Comparison of ENCODE assay signal across 19 cellular contexts in the genomic region with DNA sequence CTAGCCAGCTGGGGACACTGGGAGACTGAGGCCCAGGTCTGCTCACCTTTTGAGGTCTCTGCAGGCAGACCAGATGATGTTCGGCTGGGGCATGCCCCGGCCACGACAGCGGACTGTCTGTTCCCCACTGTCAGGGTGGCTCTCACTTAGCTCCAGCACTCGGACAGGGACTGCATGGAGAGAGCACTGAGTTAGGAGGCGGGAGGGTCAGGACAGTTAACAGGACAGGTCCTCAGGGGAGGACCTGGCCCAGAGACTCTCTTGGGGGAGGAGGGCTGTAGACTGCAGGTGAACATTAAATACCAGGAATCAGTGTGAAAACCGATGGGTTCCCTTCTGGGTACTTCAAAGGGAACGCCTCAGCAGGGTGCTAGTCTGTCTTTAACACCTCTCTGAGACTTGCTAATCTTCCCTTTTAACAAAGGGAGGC. TPM values are rescaled to one million over a fixed set of nuclear protein-coding genes. Genes with fewer than 3 reads are reported as not detected.
DNase-seq lines count a peak whose midpoint lies in the region; ATAC-seq and TF ChIP-seq lines count a peak whose summit lies in the region.
"Had no signal": no experiment of that assay in that cellular context is flagged by ENCODE, and none has a peak within 500 bp of the region (broad histone marks: within the 10 kb centered on the region; RNA-seq: fewer than 3 reads in every experiment).

No MANE protein-coding gene starts in this region.

- TF ChIP-seq POLR2A in uterus (IDR thresholded peaks at IDR 0.05): no peak

- TF ChIP-seq CTCF in left ventricle myocardium inferior (IDR thresholded peaks at IDR 0.05; ENCODE audit: borderline replicate concordance) (no peak), left lung (IDR thresholded peaks at IDR 0.05) (no peak), uterus (IDR thresholded peaks at IDR 0.05) (no peak), foreskin keratinocyte (conservative IDR thresholded peaks at IDR 0.05) (no peak)

- H3K36me3 ChIP-seq in left ventricle myocardium inferior: peaks cover 44% of the 10 kb centered on the region
- H3K36me3 ChIP-seq in left lung: peaks cover 0 to 3% of the 10 kb centered on the region in 2 donors
- H3K36me3 ChIP-seq in uterus: no peaks in the 10 kb centered on the region
- H3K36me3 ChIP-seq: thyroid gland had no signal

- intact Hi-C loops in left ventricle myocardium inferior (cut with micrococcal nuclease) (no loop called here), cardiac septum (cut with DNase I) (loop anchor here (1.0 to 10.0 kb wide), 2 partner anchors 88 to 224 kb away; a partner anchor contains a TSS), left lung (cut with DNase I) (no loop called here), uterus (cut with DNase I; ENCODE audit: low total_unique reads) (loop anchor here (5.0 kb wide), 1 partner anchor 87 kb away; no protein-coding TSS in a partner anchor)
- intact Hi-C loops in dendritic cell treated with granulocyte-macrophage colony-stimulating factor and Interleukin-4, amounts not matched to agents 40 ng/mL and 50 ng/mL, for 4 days (cut with micrococcal nuclease): loop anchor here (1.0 to 10.0 kb wide), 2 partner anchors 88 to 224 kb away; a partner anchor contains a TSS
- intact Hi-C loops in activated CD4-positive, alpha-beta T cell treated with anti-CD3 and anti-CD28 coated beads for 36 hours (cut with DNase I, micrococcal nuclease): loop anchor here (1.0 kb wide), 3 partner anchors 88 to 306 kb away; no protein-coding TSS in a partner anchor

- no peak overlapping the region for H3K4me3 Mint-ChIP-seq in dendritic cell treated with granulocyte-macrophage colony-stimulating factor and Interleukin-4, amounts not matched to agents 40 ng/mL and 50 ng/mL, for 4 days
- no peak overlapping the region for H3K4me3 Mint-ChIP-seq in activated CD4-positive, alpha-beta T cell treated with anti-CD3 and anti-CD28 coated beads for 36 hours
- H3K4me3 Mint-ChIP-seq: activated naive CD8-positive, alpha-beta T cell treated with anti-CD3 and anti-CD28 coated beads, Interleukin-2, amount 10 ng/mL, durations not matched to agents 7 days and 5 days; CD4-positive, CD25-positive, alpha-beta regulatory T cell; stimulated activated effector memory CD8-positive, alpha-beta T cell treated with anti-CD3 and anti-CD28 coated beads, Interleukin-12 subunit alpha, Interleukin-12 subunit beta, amount 100 ng/mL, for 72 hours; T-cell had no signal

- H3K4me3 ChIP-seq in left ventricle myocardium inferior (no peak overlapping the region), left lung (no peak overlapping the region), uterus (no peak overlapping the region)
- H3K4me3 ChIP-seq: thyroid gland had no signal

- POLR2A ChIA-PET in activated CD4-positive, alpha-beta T cell treated with anti-CD3 and anti-CD28 coated beads for 36 hours (lab: Charles Lee): no interaction called here

- peak; percentile 5 for ATAC-seq in left lung
- ATAC-seq in foreskin keratinocyte: no peak
- ATAC-seq in activated CD4-positive, alpha-beta T cell treated with anti-CD3 and anti-CD28 coated beads for 36 hours: no peak

- H3K36me3 Mint-ChIP-seq in dendritic cell treated with granulocyte-macrophage colony-stimulating factor and Interleukin-4, amounts not matched to agents 40 ng/mL and 50 ng/mL, for 4 days (ENCODE audit: low read depth): no peaks in the 10 kb centered on the region
- no peaks in the 10 kb centered on the region for H3K36me3 Mint-ChIP-seq in activated CD4-positive, alpha-beta T cell treated with anti-CD3 and anti-CD28 coated beads for 36 hours (ENCODE audit: low read depth)
- H3K36me3 Mint-ChIP-seq: CD4-positive, CD25-positive, alpha-beta regulatory T cell; stimulated activated effector memory CD8-positive, alpha-beta T cell treated with anti-CD3 and anti-CD28 coated beads, Interleukin-12 subunit alpha, Interleukin-12 subunit beta, amount 100 ng/mL, for 72 hours; T-cell had no signal

- H3K27me3 Mint-ChIP-seq in dendritic cell treated with granulocyte-macrophage colony-stimulating factor and Interleukin-4, amounts not matched to agents 40 ng/mL and 50 ng/mL, for 4 days: peaks cover 13% of the 10 kb centered on the region
- H3K27me3 Mint-ChIP-seq in activated CD4-positive, alpha-beta T cell treated with anti-CD3 and anti-CD28 coated beads for 36 hours: no peaks in the 10 kb centered on the region
- H3K27me3 Mint-ChIP-seq: activated naive CD8-positive, alpha-beta T cell treated with anti-CD3 and anti-CD28 coated beads, Interleukin-2, amount 10 ng/mL, durations not matched to agents 7 days and 5 days; CD4-positive, CD25-positive, alpha-beta regulatory T cell; T-cell had no signal

- H3K27me3 ChIP-seq in left ventricle myocardium inferior (ENCODE audit: low read depth): no peaks in the 10 kb centered on the region
- H3K27me3 ChIP-seq in left lung: no peaks in the 10 kb centered on the region
- H3K27me3 ChIP-seq in uterus: no peaks in the 10 kb centered on the region
- no peaks in the 10 kb centered on the region for H3K27me3 ChIP-seq in foreskin keratinocyte
- H3K27me3 ChIP-seq: dorsolateral prefrontal cortex, thyroid gland had no signal

- H3K9me3 Mint-ChIP-seq in dendritic cell treated with granulocyte-macrophage colony-stimulating factor and Interleukin-4, amounts not matched to agents 40 ng/mL and 50 ng/mL, for 4 days: no peaks in the 10 kb centered on the region
- H3K9me3 Mint-ChIP-seq in activated CD4-positive, alpha-beta T cell treated with anti-CD3 and anti-CD28 coated beads for 36 hours (ENCODE audit: low read depth): no peaks in the 10 kb centered on the region
- H3K9me3 Mint-ChIP-seq: activated naive CD8-positive, alpha-beta T cell treated with anti-CD3 and anti-CD28 coated beads, Interleukin-2, amount 10 ng/mL, durations not matched to agents 7 days and 5 days; stimulated activated effector memory CD8-positive, alpha-beta T cell treated with anti-CD3 and anti-CD28 coated beads, Interleukin-12 subunit alpha, Interleukin-12 subunit beta, amount 100 ng/mL, for 72 hours; T-cell had no signal

- peak overlapping the region; percentile 42 for H3K27ac Mint-ChIP-seq in dendritic cell treated with granulocyte-macrophage colony-stimulating factor and Interleukin-4, amounts not matched to agents 40 ng/mL and 50 ng/mL, for 4 days
- no peak overlapping the region for H3K27ac Mint-ChIP-seq in activated CD4-positive, alpha-beta T cell treated with anti-CD3 and anti-CD28 coated beads for 36 hours
- H3K27ac Mint-ChIP-seq: activated naive CD8-positive, alpha-beta T cell treated with anti-CD3 and anti-CD28 coated beads, Interleukin-2, amount 10 ng/mL, durations not matched to agents 7 days and 5 days; T-cell had no signal

- CTCF ChIA-PET in activated CD4-positive, alpha-beta T cell treated with anti-CD3 and anti-CD28 coated beads for 36 hours (lab: Charles Lee): interaction anchor here (0.6 to 1.0 kb wide), 7 partner anchors 8 to 217 kb away, joined by 3 to 4 read pairs (median 3); no protein-coding TSS in a partner anchor

- H3K4me1 ChIP-seq in left ventricle myocardium inferior (peaks cover 41% of the 10 kb centered on the region), left lung (peaks cover 7 to 9% of the 10 kb centered on the region in 2 donors), uterus (peaks cover 2 to 45% of the 10 kb centered on the region in 2 donors), foreskin keratinocyte (no peaks in the 10 kb centered on the region)

- peak overlapping the region; percentile 89 for H3K27ac ChIP-seq in left ventricle myocardium inferior (replicated peaks)
- no peak overlapping the region for H3K27ac ChIP-seq in left lung
- H3K27ac ChIP-seq in uterus: peak overlapping the region; percentile 59 to 99
- no peak overlapping the region for H3K27ac ChIP-seq in foreskin keratinocyte
- H3K27ac ChIP-seq: thyroid gland, VCaP had no signal

- H3K9me3 ChIP-seq in left ventricle myocardium inferior (replicated peaks): no peaks in the 10 kb centered on the region
- H3K9me3 ChIP-seq in left lung: no peaks in the 10 kb centered on the region
- H3K9me3 ChIP-seq in uterus: no peaks in the 10 kb centered on the region
- H3K9me3 ChIP-seq: thyroid gland had no signal

- no peak for DNase-seq in left ventricle myocardium inferior
- DNase-seq in cardiac septum (ENCODE audit: low spot score): no peak
- DNase-seq in left lung: peak in 1 of 2 donors; percentile 50
- DNase-seq in uterus: no peak
- DNase-seq in foreskin keratinocyte: no peak
- DNase-seq in NCI-H82 treated with DMSO at 0.1 percent for 48 hours (lab: John Stamatoyannopoulos, UW; ENCODE audit: unreplicated experiment): no peak
- no peak for DNase-seq in activated CD4-positive, alpha-beta T cell treated with anti-CD3 and anti-CD28 coated beads for 36 hours
- DNase-seq: NCI-H446 treated with DMSO at 0.1 percent for 48 hours had no signal

- peaks cover 59% of the 10 kb centered on the region for H3K4me1 Mint-ChIP-seq in dendritic cell treated with granulocyte-macrophage colony-stimulating factor and Interleukin-4, amounts not matched to agents 40 ng/mL and 50 ng/mL, for 4 days (ENCODE audit: low read depth)
- H3K4me1 Mint-ChIP-seq in activated CD4-positive, alpha-beta T cell treated with anti-CD3 and anti-CD28 coated beads for 36 hours: no peaks in the 10 kb centered on the region
- H3K4me1 Mint-ChIP-seq: CD4-positive, CD25-positive, alpha-beta regulatory T cell had no signal

RNA-seq across cellular contexts. Expression of a gene that starts 25.1 kb away (rescaled TPM):
- total RNA-seq in left ventricle myocardium inferior: 39.7 TPM
- total RNA-seq in cardiac septum: 54.6 TPM
- total RNA-seq in left lung: 100 to 1,000 TPM; 129 TPM
- total RNA-seq in uterus: 100 to 1,000 TPM in 3 of 4 donors, 10 to 100 TPM in 1; 60.2 to 378 (median 235) TPM
- not detected in 2 replicates for total RNA-seq in foreskin keratinocyte
- not detected in 2 replicates for polyA plus RNA-seq in foreskin keratinocyte
- not detected for total RNA-seq in activated CD4-positive, alpha-beta T cell treated with anti-CD3 and anti-CD28 coated beads for 36 hours
- total RNA-seq: CD4-positive, CD25-positive, alpha-beta regulatory T cell had no signal
- polyA plus RNA-seq: neural cell had no signal

RNA-seq across cellular contexts. Expression of a gene that starts 36.1 kb away (rescaled TPM):
- total RNA-seq in left ventricle myocardium inferior: not detected
- total RNA-seq in cardiac septum: 0.16 TPM
- total RNA-seq in left lung: under 1 TPM in 1 of 2 donors, not detected in 1; 0.52 TPM
- total RNA-seq in uterus: under 1 TPM; 0.29 to 0.77 (median 0.38) TPM
- not detected in 2 replicates for total RNA-seq in foreskin keratinocyte
- not detected in 2 replicates for polyA plus RNA-seq in foreskin keratinocyte
- not detected for total RNA-seq in activated CD4-positive, alpha-beta T cell treated with anti-CD3 and anti-CD28 coated beads for 36 hours
- total RNA-seq: A673; activated naive CD8-positive, alpha-beta T cell treated with anti-CD3 and anti-CD28 coated beads, Interleukin-2, amount 10 ng/mL, durations not matched to agents 7 days and 5 days; CD4-positive, CD25-positive, alpha-beta regulatory T cell; thyroid gland had no signal
- polyA plus RNA-seq: CD4-positive, CD25-positive, alpha-beta regulatory T cell; neural cell had no signal

RNA-seq across cellular contexts. Expression of a gene that starts 44.2 kb away (rescaled TPM):
- 15.5 TPM for total RNA-seq in left ventricle myocardium inferior
- 11.9 TPM for total RNA-seq in cardiac septum
- total RNA-seq in left lung: 10 to 100 TPM; 52.8 to 93.1 TPM
- 10 to 100 TPM in 3 of 4 donors, 1 to 10 TPM in 1; 1.0 to 42.9 (median 22.8) TPM for total RNA-seq in uterus
- total RNA-seq in foreskin keratinocyte: not detected in 2 replicates
- polyA plus RNA-seq in foreskin keratinocyte: 0.02 TPM in 1 of 2 replicates, not detected in the other
- under 1 TPM; 0.41 to 0.76 TPM for total RNA-seq in activated CD4-positive, alpha-beta T cell treated with anti-CD3 and anti-CD28 coated beads for 36 hours
- total RNA-seq: A673; CD4-positive, CD25-positive, alpha-beta regulatory T cell had no signal
- polyA plus RNA-seq: neural cell had no signal

RNA-seq across cellular contexts. Expression of a gene that starts 59.4 kb away (rescaled TPM):
- not detected for total RNA-seq in left ventricle myocardium inferior
- not detected for total RNA-seq in cardiac septum
- not detected for total RNA-seq in left lung
- not detected for total RNA-seq in uterus
- not detected in 2 replicates for total RNA-seq in foreskin keratinocyte
- not detected in 2 replicates for polyA plus RNA-seq in foreskin keratinocyte
- not detected for total RNA-seq in activated CD4-positive, alpha-beta T cell treated with anti-CD3 and anti-CD28 coated beads for 36 hours
- total RNA-seq: A673; activated naive CD8-positive, alpha-beta T cell treated with anti-CD3 and anti-CD28 coated beads, Interleukin-2, amount 10 ng/mL, durations not matched to agents 7 days and 5 days; CD4-positive, CD25-positive, alpha-beta regulatory T cell; mesenteric fat pad; T-cell; thyroid gland had no signal
- polyA plus RNA-seq: CD4-positive, CD25-positive, alpha-beta regulatory T cell had no signal

Comparison
In these comparisons a context has a peak if more than half of its experiments do, and no peak if none do; other contexts are left out.
1. intact Hi-C loops: an anchor here in cardiac septum (1.0 to 10.0 kb wide), dendritic cell treated with granulocyte-macrophage colony-stimulating factor and Interleukin-4, amounts not matched to agents 40 ng/mL and 50 ng/mL, for 4 days (1.0 to 10.0 kb wide), uterus (5.0 kb wide) and activated CD4-positive, alpha-beta T cell treated with anti-CD3 and anti-CD28 coated beads for 36 hours (1.0 kb wide); none called in left ventricle myocardium inferior and left lung.
2. H3K27ac ChIP-seq: peak in left ventricle myocardium inferior (single experiment) and uterus (2 of 2); none in left lung (0 of 2) and foreskin keratinocyte (single experiment).
3. RNA of a gene that starts 25.1 kb away (total RNA-seq): 60.2 to 378 TPM in uterus, 129 TPM in left lung, 54.6 TPM in cardiac septum (single experiment) and 39.7 TPM in left ventricle myocardium inferior (single experiment); not detected in foreskin keratinocyte and not detected in activated CD4-positive, alpha-beta T cell treated with anti-CD3 and anti-CD28 coated beads for 36 hours; every median in the first group is over 10 times any median in the second.